Comparison of ENCODE assay signal across 22 cellular contexts in genomic region chr3:71813704-71814103, GRCh38.
"Had no signal": no experiment of that assay in that cellular context is flagged by ENCODE, and none has a peak within 500 bp of the region (broad histone marks: within the 10 kb centered on the region; RNA-seq: fewer than 3 reads in every experiment).

No MANE protein-coding gene starts in this region.

- H3K27ac Mint-ChIP-seq: activated CD4-positive, alpha-beta memory T cell treated with anti-CD3 and anti-CD28 coated beads, Interleukin-2, amount 10 ng/mL, durations not matched to agents 7 days and 5 days; activated CD4-positive, alpha-beta T cell treated with anti-CD3 and anti-CD28 coated beads for 36 hours; T-cell had no signal

- H3K36me3 Mint-ChIP-seq: T-cell had no signal

- H3K4me1 Mint-ChIP-seq: activated CD4-positive, alpha-beta memory T cell treated with anti-CD3 and anti-CD28 coated beads, Interleukin-2, amount 10 ng/mL, durations not matched to agents 7 days and 5 days; activated CD4-positive, alpha-beta T cell treated with anti-CD3 and anti-CD28 coated beads for 36 hours; T-cell had no signal

- DNase-seq: activated CD4-positive, alpha-beta memory T cell treated with anti-CD3 and anti-CD28 coated beads, Interleukin-2, amount 10 ng/mL, durations not matched to agents 7 days and 5 days; activated CD4-positive, alpha-beta T cell treated with anti-CD3 and anti-CD28 coated beads for 36 hours; activated CD4-positive, alpha-beta T cell treated with anti-CD3 and anti-CD28 coated beads, Interleukin-2, amount 50 U/mL, for 1 hour; activated CD4-positive, CD25-positive, alpha-beta regulatory T cell; activated naive CD4-positive, alpha-beta T cell treated with anti-CD3 and anti-CD28 coated beads, Interleukin-2, amount 50 U/mL, for 16 hours; activated T-cell treated with anti-CD3 and anti-CD28 coated beads for 4 hours; aorta; caudate nucleus; colonic mucosa; KG1; NCI-H1048; NCI-H146; NCI-H187 treated with DMSO at 0.1 percent for 48 hours; NCI-H2081 treated with DMSO at 0.1 percent for 48 hours; NCI-H446; NCI-H524; RPMI8226; T-cell; T-helper 2 cell; T1000 had no signal

- H3K4me3 ChIP-seq: breast epithelium, colonic mucosa, SJSA1 had no signal

- H3K4me3 Mint-ChIP-seq: activated CD4-positive, alpha-beta memory T cell treated with anti-CD3 and anti-CD28 coated beads, Interleukin-2, amount 10 ng/mL, durations not matched to agents 7 days and 5 days; activated CD4-positive, alpha-beta T cell treated with anti-CD3 and anti-CD28 coated beads for 36 hours; T-cell had no signal

- H3K9me3 Mint-ChIP-seq: activated CD4-positive, alpha-beta memory T cell treated with anti-CD3 and anti-CD28 coated beads, Interleukin-2, amount 10 ng/mL, durations not matched to agents 7 days and 5 days; T-cell had no signal
